8 cellular contexts compared by ENCODE assay signal in the genomic region with DNA sequence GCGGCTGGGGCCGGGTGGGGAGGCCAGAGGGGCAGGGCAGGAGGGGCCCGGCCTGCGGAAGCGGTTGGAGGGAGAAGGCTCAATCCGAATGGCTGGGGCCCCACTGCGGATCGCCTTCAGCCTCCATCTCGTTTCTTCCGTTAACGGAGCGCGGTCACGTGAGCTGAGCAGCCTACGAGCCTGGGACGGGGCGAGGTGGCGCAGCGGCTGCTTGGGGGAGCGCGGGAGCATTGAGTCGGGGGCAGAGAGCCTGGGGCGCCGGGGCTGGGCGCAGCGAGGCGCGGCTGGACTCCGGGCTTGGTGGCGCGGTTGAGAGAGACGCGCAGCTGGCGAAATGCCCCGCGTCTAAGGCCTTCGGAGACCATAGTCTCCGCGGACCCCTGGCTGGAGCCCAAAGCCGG.
A peak's percentile ranks its signal among the peaks of the same experiment; 100 is the strongest.
DNase-seq lines count a peak whose midpoint lies in the region; ATAC-seq and TF ChIP-seq lines count a peak whose summit lies in the region.
"Not testable (repeated sequence)": the region's sequence is repeated elsewhere in the genome, so short reads cannot be mapped to it uniquely, and the experiment has no call there.

No MANE protein-coding gene starts in this region.

- H3K4me1 Mint-ChIP-seq in natural killer cell: peaks cover 19 to 20% of the 10 kb centered on the region in 2 donors

- not testable (repeated sequence) for H3K9me3 Mint-ChIP-seq in natural killer cell

- DNase-seq in CMK (ENCODE audit: low read depth) (peak; percentile 53), GM20000 (ENCODE audit: low spot score) (peak; percentile 89), T follicular helper cell (ENCODE audit: low read depth) (peak; percentile 85), germinal center (ENCODE audit: low spot score) (peak; percentile 86), natural killer cell (peak; percentile 75)
- peak; percentile 76 for DNase-seq in activated naive CD8-positive, alpha-beta T cell treated with anti-CD3 and anti-CD28 coated beads, Interleukin-2, amount 50 U/mL, for 16 hours (ENCODE audit: low read depth, low spot score)
- DNase-seq in stimulated activated CD8-positive, alpha-beta memory T cell treated with anti-CD3 and anti-CD28 coated beads, Interleukin-2, amount 100 ng/mL, for 1 hour (ENCODE audit: low read depth in 2 of 2): peak; percentile 73 to 81

- H3K36me3 Mint-ChIP-seq in natural killer cell: not testable (repeated sequence)

- peak; percentile 70 for ATAC-seq in HG03432 (IDR thresholded peaks at IDR 0.05; ENCODE audit: unreplicated experiment)
- ATAC-seq in natural killer cell: peak; percentile 75 to 88 (median 81)

- intact Hi-C loops in natural killer cell (cut with micrococcal nuclease): not testable (repeated sequence)

- peak overlapping the region; percentile 92 to 94 for H3K27ac Mint-ChIP-seq in natural killer cell

- peak overlapping the region; percentile 97 for H3K4me3 Mint-ChIP-seq in natural killer cell

- H3K27me3 Mint-ChIP-seq in natural killer cell (ENCODE audit: low read depth in 2 of 2): not testable (repeated sequence)

- peak; percentile 26 for TF ChIP-seq CTCF in GM20000 (IDR thresholded peaks at IDR 0.05; ENCODE audit: extremely low read depth, missing control alignments)
- TF ChIP-seq CTCF in natural killer cell (IDR thresholded peaks at IDR 0.05): not testable (repeated sequence)

Comparison
In these comparisons a context has a peak if more than half of its experiments do, and no peak if none do; other contexts are left out.
1. Peak in every context shown above with its lines: DNase-seq and ATAC-seq.